11 cellular contexts compared by ENCODE assay signal in genomic region chr19:1183543-1184172, GRCh38. TPM values are rescaled to one million over a fixed set of nuclear protein-coding genes. Genes with fewer than 3 reads are reported as not detected.
DNase-seq lines count a peak whose midpoint lies in the region; ATAC-seq and TF ChIP-seq lines count a peak whose summit lies in the region.
"Had no signal": no experiment of that assay in that cellular context is flagged by ENCODE, and none has a peak within 500 bp of the region (broad histone marks: within the 10 kb centered on the region; RNA-seq: fewer than 3 reads in every experiment).

No MANE protein-coding gene starts in this region.

- no peaks in the 10 kb centered on the region for H3K27me3 ChIP-seq in HUES6 (ENCODE audit: control insufficient read depth, insufficient read depth, low read length)

- peak overlapping the region; percentile 3 for H3K9ac ChIP-seq in HUES6 (ENCODE audit: low read length)

- TF ChIP-seq CTCF in GM12865 (IDR thresholded peaks at IDR 0.05; ENCODE audit: insufficient read depth, low read depth, low read length, missing control alignments) (no peak), osteocyte (IDR thresholded peaks at IDR 0.05) (no peak), GM10266 (IDR thresholded peaks at IDR 0.05; ENCODE audit: control insufficient read depth, insufficient read depth, low read depth, missing control alignments) (no peak)

- no peaks in the 10 kb centered on the region for H3K9me3 Mint-ChIP-seq in osteocyte (ENCODE audit: unreplicated experiment)
- H3K9me3 Mint-ChIP-seq: naive B cell had no signal

- H3K27me3 Mint-ChIP-seq in osteocyte (ENCODE audit: unreplicated experiment) = no peaks in the 10 kb centered on the region
- H3K27me3 Mint-ChIP-seq: naive B cell had no signal

- H3K36me3 Mint-ChIP-seq in osteocyte (ENCODE audit: unreplicated experiment) = no peaks in the 10 kb centered on the region
- H3K36me3 Mint-ChIP-seq: activated naive CD8-positive, alpha-beta T cell; naive B cell had no signal

- H3K36me3 ChIP-seq in HUES6 (ENCODE audit: control insufficient read depth, insufficient read depth, low read length) = no peaks in the 10 kb centered on the region

- H3K4me3 Mint-ChIP-seq in osteocyte (ENCODE audit: unreplicated experiment) = no peak overlapping the region
- H3K4me3 Mint-ChIP-seq: activated naive CD8-positive, alpha-beta T cell; naive B cell had no signal

- no peaks in the 10 kb centered on the region for H3K9me3 ChIP-seq in HUES6 (ENCODE audit: control insufficient read depth, insufficient read depth, low read depth, low read length)

- H3K27ac ChIP-seq in HUES6 (ENCODE audit: low read depth, low read length) = peak overlapping the region; percentile 55; the same call in 1 of the 2 replicates

- peak overlapping the region; percentile 41 for H3K27ac Mint-ChIP-seq in osteocyte (ENCODE audit: unreplicated experiment)
- H3K27ac Mint-ChIP-seq: activated naive CD8-positive, alpha-beta T cell; naive B cell had no signal

- H3K4me1 Mint-ChIP-seq in osteocyte (ENCODE audit: unreplicated experiment) = peaks cover 39% of the 10 kb centered on the region

- peaks cover 21% of the 10 kb centered on the region for H3K4me1 ChIP-seq in HUES6 (ENCODE audit: control insufficient read depth, insufficient read depth, low read length)

- H3K4me3 ChIP-seq in GM12865 (ENCODE audit: low read depth, low read length) (no peak overlapping the region), HUES6 (ENCODE audit: low read depth, low read length) (no peak overlapping the region)

- DNase-seq in GM12865 (ENCODE audit: low read depth) = peak; percentile 87
- DNase-seq in dermis microvascular lymphatic vessel endothelial cell (ENCODE audit: low read depth in 2 of 2) = peak; percentile 57 to 75
- DNase-seq in osteocyte (ENCODE audit: extremely low spot score, unreplicated experiment) = no peak
- DNase-seq in NCI-H2227 treated with DMSO at 0.1 percent for 48 hours (lab: John Stamatoyannopoulos, UW) = no peak
- no peak for DNase-seq in GM10266 (ENCODE audit: extremely low spot score)
- no peak for DNase-seq in RPMI8226
- DNase-seq: naive B cell; stimulated activated CD4-positive, alpha-beta T cell treated with anti-CD3 and anti-CD28 coated beads, Interleukin-4, amount 100 ng/mL, for 1 hour had no signal

- ATAC-seq in GM21723 (IDR thresholded peaks at IDR 0.05; ENCODE audit: unreplicated experiment) = no peak

RNA-seq across cellular contexts. Expression of gene SBNO2, which starts 9.6 kb away (rescaled TPM):
- total RNA-seq in dermis microvascular lymphatic vessel endothelial cell (14.8 and 29.0 TPM in 2 replicates), osteocyte (57.1 and 61.6 TPM in 2 replicates)

RNA-seq across cellular contexts. Expression of gene STK11, which starts 21.9 kb away (rescaled TPM):
- total RNA-seq in dermis microvascular lymphatic vessel endothelial cell (67.6 and 69.3 TPM in 2 replicates), osteocyte (60.8 and 61.3 TPM in 2 replicates)

RNA-seq across cellular contexts. Expression of gene CBARP, which starts 54.1 kb away (rescaled TPM):
- total RNA-seq in dermis microvascular lymphatic vessel endothelial cell (0.64 and 1.9 TPM in 2 replicates), osteocyte (6.9 and 7.0 TPM in 2 replicates)

RNA-seq across cellular contexts. Expression of gene ATP5F1D, which starts 57.9 kb away (rescaled TPM):
- total RNA-seq in dermis microvascular lymphatic vessel endothelial cell (16.8 and 23.6 TPM in 2 replicates), osteocyte (167 and 172 TPM in 2 replicates)

Comparison
In these comparisons a context has a peak if more than half of its experiments do, and no peak if none do; other contexts are left out.
1. DNase-seq: peak in GM12865 (single experiment) and dermis microvascular lymphatic vessel endothelial cell (2 of 2); none in osteocyte (single experiment), NCI-H2227 treated with DMSO at 0.1 percent for 48 hours (single experiment), GM10266 (single experiment) and RPMI8226 (single experiment).